8 cellular contexts compared by ENCODE assay signal in genomic region chr12:107684990-107685359, GRCh38. TPM values are rescaled to one million over a fixed set of nuclear protein-coding genes. Genes with fewer than 3 reads are reported as not detected.
DNase-seq lines count a peak whose midpoint lies in the region; ATAC-seq lines count a peak whose summit lies in the region.

No MANE protein-coding gene starts in this region.

- peak overlapping the region; percentile 99 for H3K27ac Mint-ChIP-seq in activated T-helper 17 cell treated with anti-CD3 and anti-CD28 coated beads, Interleukin-2, amount 50 U/mL, for 72 hours

- intact Hi-C loops in posterior cingulate gyrus (cut with DNase I), result loop anchor here (1.0 to 10.0 kb wide), 2 partner anchors 76 to 830 kb away; partner anchors contain the start of genes FICD and PRDM4

- H3K4me3 ChIP-seq in skeletal muscle satellite cell (ENCODE audit: low read length), result peak overlapping the region; percentile 91

- peak overlapping the region; percentile 94 for H3K9ac ChIP-seq in skeletal muscle satellite cell (ENCODE audit: low read depth, low read length)

- H3K9me3 Mint-ChIP-seq in activated T-helper 17 cell treated with anti-CD3 and anti-CD28 coated beads, Interleukin-2, amount 50 U/mL, for 72 hours, result no peaks in the 10 kb centered on the region

- H3K27me3 Mint-ChIP-seq in activated T-helper 17 cell treated with anti-CD3 and anti-CD28 coated beads, Interleukin-2, amount 50 U/mL, for 72 hours, result peaks cover 3% of the 10 kb centered on the region

- DNase-seq in NCI-H1092 treated with DMSO at 0.1 percent for 48 hours (lab: John Stamatoyannopoulos, UW), result peak; percentile 16
- DNase-seq in NCI-H1092 (lab: John Stamatoyannopoulos, UW), result no peak
- DNase-seq in NCI-H510A treated with DMSO at 0.1 percent for 48 hours (lab: John Stamatoyannopoulos, UW), result peak; percentile 44
- DNase-seq in iPS DF 19.7 (ENCODE audit: low read depth, low spot score), result peak; percentile 48
- no peak for DNase-seq in posterior cingulate gyrus
- no peak for DNase-seq in amniotic stem cell (lab: John Stamatoyannopoulos, UW)

- peaks cover 45% of the 10 kb centered on the region for H3K36me3 Mint-ChIP-seq in activated T-helper 17 cell treated with anti-CD3 and anti-CD28 coated beads, Interleukin-2, amount 50 U/mL, for 72 hours (ENCODE audit: low read depth)

- H3K4me1 ChIP-seq in skeletal muscle satellite cell (ENCODE audit: control insufficient read depth, insufficient read depth, low read length), result peaks cover 17% of the 10 kb centered on the region

- H3K27me3 ChIP-seq in skeletal muscle satellite cell (ENCODE audit: control insufficient read depth, insufficient read depth, low read length), result peaks cover 13% of the 10 kb centered on the region

- H3K4me3 Mint-ChIP-seq in activated T-helper 17 cell treated with anti-CD3 and anti-CD28 coated beads, Interleukin-2, amount 50 U/mL, for 72 hours, result peak overlapping the region; percentile 96

- peak; percentile 19 for ATAC-seq in activated T-helper 17 cell treated with anti-CD3 and anti-CD28 coated beads, Interleukin-2, amount 50 U/mL, for 72 hours (replicated peaks)

- peak overlapping the region; percentile 85 for H3K4me2 ChIP-seq in skeletal muscle satellite cell (ENCODE audit: low read length)

- H3K9me3 ChIP-seq in skeletal muscle satellite cell (replicated peaks; ENCODE audit: low read length), result no peaks in the 10 kb centered on the region

- peaks cover 17% of the 10 kb centered on the region for H3K36me3 ChIP-seq in skeletal muscle satellite cell (ENCODE audit: insufficient read depth, low read length)

- peaks cover 22% of the 10 kb centered on the region for H3K4me1 Mint-ChIP-seq in activated T-helper 17 cell treated with anti-CD3 and anti-CD28 coated beads, Interleukin-2, amount 50 U/mL, for 72 hours

RNA-seq across cellular contexts. Expression of gene PWP1, which starts 0.6 kb away (rescaled TPM):
- 10 to 100 TPM; 40.2 to 72.3 TPM for total RNA-seq in activated T-helper 17 cell treated with anti-CD3 and anti-CD28 coated beads, Interleukin-2, amount 50 U/mL, for 72 hours
- total RNA-seq in skeletal muscle satellite cell (2012; rRNA removed), result 136 and 152 TPM in 2 replicates

Comparison
In these comparisons a context has a peak if more than half of its experiments do, and no peak if none do; other contexts are left out.
1. DNase-seq: peak in NCI-H1092 treated with DMSO at 0.1 percent for 48 hours (single experiment), NCI-H510A treated with DMSO at 0.1 percent for 48 hours (single experiment) and iPS DF 19.7 (single experiment); none in NCI-H1092 (single experiment), posterior cingulate gyrus (0 of 10) and amniotic stem cell (single experiment).